In genomic region chr1:247905899-247906503, GRCh38 we compare ENCODE assay signal across 13 cellular contexts. TPM values are rescaled to one million over a fixed set of nuclear protein-coding genes. Genes with fewer than 3 reads are reported as not detected.
DNase-seq lines count a peak whose midpoint lies in the region; ATAC-seq and TF ChIP-seq lines count a peak whose summit lies in the region.
"Had no signal": no experiment of that assay in that cellular context is flagged by ENCODE, and none has a peak within 500 bp of the region (broad histone marks: within the 10 kb centered on the region; RNA-seq: fewer than 3 reads in every experiment).

No MANE protein-coding gene starts in this region.

- peak overlapping the region in 3 of 4 donors; percentile 17 to 24 (median 17) for H3K4me3 ChIP-seq in sigmoid colon

- CTCF ChIA-PET in RWPE1 (lab: Yijun Ruan, JAX), result interaction anchor here (1.2 kb wide), 1 partner anchor 31 kb away, joined by 5 read pairs; no protein-coding TSS in a partner anchor

- H3K36me3 ChIP-seq in sigmoid colon, result no peaks in the 10 kb centered on the region
- H3K36me3 ChIP-seq: tibial artery had no signal

- TF ChIP-seq EP300 in sigmoid colon (IDR thresholded peaks at IDR 0.05), result no peak

- POLR2A ChIA-PET in RWPE1 (lab: Yijun Ruan, JAX; ENCODE audit: low non-redundant PET), result no interaction called here

- H3K27ac ChIP-seq in RWPE1 (peak overlapping the region; percentile 74), sigmoid colon (no peak overlapping the region)
- H3K27ac ChIP-seq: tibial artery had no signal

- no peak for TF ChIP-seq POLR2A in sigmoid colon (IDR thresholded peaks at IDR 0.05)

- intact Hi-C loops in sigmoid colon (cut with DNase I), result no loop called here

- ATAC-seq in activated naive CD8-positive, alpha-beta T cell treated with anti-CD3 and anti-CD28 coated beads, Interleukin-2, amount 50 U/mL, for 24 hours, result peak; percentile 44
- no peak for ATAC-seq in GM21529 (IDR thresholded peaks at IDR 0.05; ENCODE audit: unreplicated experiment)

- H3K4me3 Mint-ChIP-seq in T-helper 1 cell treated with Interleukin-12 subunit alpha and Interleukin-12 subunit beta and Interleukin-4 antibody, amounts not matched to agents 30 μg/mL and 1 μg/mL, for 36 hours, result peak overlapping the region; percentile 83
- H3K4me3 Mint-ChIP-seq in activated naive CD8-positive, alpha-beta T cell treated with anti-CD3 and anti-CD28 coated beads, Interleukin-2, amount 50 U/mL, for 24 hours, result peak overlapping the region; percentile 66

- H3K36me3 Mint-ChIP-seq in T-helper 1 cell treated with Interleukin-12 subunit alpha and Interleukin-12 subunit beta and Interleukin-4 antibody, amounts not matched to agents 30 μg/mL and 1 μg/mL, for 36 hours (ENCODE audit: low read depth), result no peaks in the 10 kb centered on the region
- H3K36me3 Mint-ChIP-seq in activated naive CD8-positive, alpha-beta T cell treated with anti-CD3 and anti-CD28 coated beads, Interleukin-2, amount 50 U/mL, for 24 hours (ENCODE audit: low read depth), result no peaks in the 10 kb centered on the region

- no peaks in the 10 kb centered on the region for H3K4me1 ChIP-seq in sigmoid colon
- H3K4me1 ChIP-seq: tibial artery had no signal

- TF ChIP-seq CTCF in RWPE1 (conservative IDR thresholded peaks at IDR 0.05; ENCODE audit: low read depth), result no peak
- no peak for TF ChIP-seq CTCF in sigmoid colon (IDR thresholded peaks at IDR 0.05)

- no peaks in the 10 kb centered on the region for H3K9me3 ChIP-seq in sigmoid colon
- H3K9me3 ChIP-seq: tibial artery had no signal

- DNase-seq in T-helper 1 cell, result no peak
- DNase-seq in RWPE1 (ENCODE audit: low spot score), result no peak
- no peak for DNase-seq in activated naive CD8-positive, alpha-beta T cell treated with anti-CD3 and anti-CD28 coated beads, Interleukin-2, amount 50 U/mL, for 24 hours
- DNase-seq in sigmoid colon, result no peak
- DNase-seq in stimulated activated CD4-positive, alpha-beta T cell treated with anti-CD3 and anti-CD28 coated beads, Interleukin-1b, Interleukin-23, amount 100 ng/mL, for 48 hours, result no peak
- DNase-seq in hypothalamus (lab: John Stamatoyannopoulos, UW), result no peak
- DNase-seq: 8988T, kidney glomerular epithelial cell, NCI-H446, occipital lobe, tibial artery had no signal

- peak overlapping the region; percentile 85 for H3K27ac Mint-ChIP-seq in T-helper 1 cell treated with Interleukin-12 subunit alpha and Interleukin-12 subunit beta and Interleukin-4 antibody, amounts not matched to agents 30 μg/mL and 1 μg/mL, for 36 hours
- peak overlapping the region; percentile 46 for H3K27ac Mint-ChIP-seq in activated naive CD8-positive, alpha-beta T cell treated with anti-CD3 and anti-CD28 coated beads, Interleukin-2, amount 50 U/mL, for 24 hours

- 50 to 66% methylated on average over 9 of the region's 9 CpGs for WGBS in sigmoid colon, 2 donors

- peaks cover 12% of the 10 kb centered on the region for H3K9me3 Mint-ChIP-seq in T-helper 1 cell treated with Interleukin-12 subunit alpha and Interleukin-12 subunit beta and Interleukin-4 antibody, amounts not matched to agents 30 μg/mL and 1 μg/mL, for 36 hours
- H3K9me3 Mint-ChIP-seq in activated naive CD8-positive, alpha-beta T cell treated with anti-CD3 and anti-CD28 coated beads, Interleukin-2, amount 50 U/mL, for 24 hours, result peaks cover 12% of the 10 kb centered on the region

- H3K27me3 ChIP-seq in sigmoid colon, result no peaks in the 10 kb centered on the region
- H3K27me3 ChIP-seq: tibial artery had no signal

- H3K27me3 Mint-ChIP-seq in T-helper 1 cell treated with Interleukin-12 subunit alpha and Interleukin-12 subunit beta and Interleukin-4 antibody, amounts not matched to agents 30 μg/mL and 1 μg/mL, for 36 hours (ENCODE audit: low read depth), result no peaks in the 10 kb centered on the region
- H3K27me3 Mint-ChIP-seq in activated naive CD8-positive, alpha-beta T cell treated with anti-CD3 and anti-CD28 coated beads, Interleukin-2, amount 50 U/mL, for 24 hours, result peaks cover 2% of the 10 kb centered on the region

- H3K4me1 Mint-ChIP-seq in T-helper 1 cell treated with Interleukin-12 subunit alpha and Interleukin-12 subunit beta and Interleukin-4 antibody, amounts not matched to agents 30 μg/mL and 1 μg/mL, for 36 hours (ENCODE audit: low read depth), result peaks cover 24% of the 10 kb centered on the region
- peaks cover 19% of the 10 kb centered on the region for H3K4me1 Mint-ChIP-seq in activated naive CD8-positive, alpha-beta T cell treated with anti-CD3 and anti-CD28 coated beads, Interleukin-2, amount 50 U/mL, for 24 hours

RNA-seq across cellular contexts. Expression of gene OR2W3, which starts 10.6 kb away (rescaled TPM):
- total RNA-seq in sigmoid colon, result 1 to 10 TPM in 1 of 4 donors, under 1 TPM in 2, not detected in 1; 0.36 to 3.0 (median 0.99) TPM
- under 1 TPM in 1 of 3 donors, not detected in 2; 0.44 TPM for polyA plus RNA-seq in sigmoid colon

RNA-seq across cellular contexts. Expression of gene OR2T8, which starts 14.1 kb away (rescaled TPM):
- total RNA-seq in sigmoid colon, result not detected
- not detected for polyA plus RNA-seq in sigmoid colon
- total RNA-seq: occipital lobe had no signal

RNA-seq across cellular contexts. Expression of gene OR2AJ1, which starts 18.7 kb away (rescaled TPM):
- total RNA-seq in sigmoid colon, result not detected
- not detected for polyA plus RNA-seq in sigmoid colon

RNA-seq across cellular contexts. Expression of gene OR2L8, which starts 42.7 kb away (rescaled TPM):
- total RNA-seq in sigmoid colon, result not detected
- polyA plus RNA-seq in sigmoid colon, result not detected

RNA-seq across cellular contexts. Expression of gene TRIM58, which starts 49.0 kb away (rescaled TPM):
- total RNA-seq in sigmoid colon, result 1 to 10 TPM in 2 of 4 donors, under 1 TPM in 2; 0.41 to 2.1 (median 0.99) TPM
- 1 to 10 TPM in 1 of 3 donors, under 1 TPM in 2; 0.60 to 1.6 (median 0.87) TPM for polyA plus RNA-seq in sigmoid colon
